8 cellular contexts compared by ENCODE assay signal in the genomic region with DNA sequence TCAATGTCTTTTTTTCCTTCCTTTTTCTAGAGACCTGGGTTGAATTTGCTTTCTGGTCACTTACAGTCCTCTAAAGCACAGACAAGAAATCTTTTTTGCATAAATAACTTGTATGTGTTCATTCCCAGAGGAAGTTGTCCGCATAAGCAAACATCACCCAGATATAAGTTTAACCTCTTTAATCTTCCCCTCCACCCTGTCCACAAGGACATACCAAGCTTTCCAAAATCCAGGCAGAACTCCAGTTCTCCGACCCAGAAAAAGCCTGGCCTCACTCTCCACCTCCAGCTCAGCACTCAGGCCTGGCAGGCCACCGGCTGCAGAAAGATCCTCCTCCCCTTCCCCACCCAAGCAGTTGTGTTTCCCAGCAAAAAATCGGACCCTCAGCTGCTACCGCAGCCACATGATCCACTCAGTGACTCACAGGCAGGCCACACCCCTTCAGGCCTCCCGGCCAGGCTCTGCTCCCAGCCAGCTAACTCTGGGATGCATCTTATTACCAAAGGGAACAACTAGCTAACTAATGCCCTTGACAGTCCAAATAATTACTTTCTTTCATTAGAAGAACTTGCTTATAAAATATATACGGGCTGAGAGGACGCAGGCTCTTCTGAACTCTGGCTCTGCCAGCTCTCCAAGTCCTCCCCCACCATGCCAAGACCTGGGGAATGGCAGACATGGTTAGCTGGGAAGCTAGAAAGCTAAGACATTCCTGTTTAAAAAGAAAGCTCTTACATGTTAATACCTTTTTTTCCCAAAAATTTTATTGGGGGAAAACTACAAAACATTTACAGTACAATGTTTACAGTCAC. TPM values are rescaled to one million over a fixed set of nuclear protein-coding genes. Genes with fewer than 3 reads are reported as not detected.
A peak's percentile ranks its signal among the peaks of the same experiment; 100 is the strongest.
DNase-seq lines count a peak whose midpoint lies in the region; ATAC-seq and TF ChIP-seq lines count a peak whose summit lies in the region.

No MANE protein-coding gene starts in this region.

- peaks cover 4 to 19% of the 10 kb centered on the region in 2 donors for H3K36me3 ChIP-seq in lung (ENCODE audit: control insufficient read depth in 2 of 2, insufficient read depth in 2 of 2, low read length in 2 of 2)

- no peak for TF ChIP-seq CTCF in lung (IDR thresholded peaks at IDR 0.05; ENCODE audit: control extremely low read depth, extremely low read depth)

- ATAC-seq in activated CD4-positive, CD25-positive, alpha-beta regulatory T cell treated with anti-CD3 and anti-CD28 coated beads, Interleukin-2, amount 50 U/mL, for 24 hours: no peak
- ATAC-seq in activated CD8-positive, alpha-beta T cell treated with anti-CD3 and anti-CD28 coated beads, Interleukin-2, amount 10 ng/mL, durations not matched to agents 7 days and 5 days: no peak
- ATAC-seq in effector memory CD8-positive, alpha-beta T cell (replicated peaks): no peak
- ATAC-seq in lung (ENCODE audit: insufficient read depth, low FRiP score) (peak; percentile 5), HG02970 (IDR thresholded peaks at IDR 0.05; ENCODE audit: low FRiP score, unreplicated experiment) (no peak)

- peaks cover 12 to 17% of the 10 kb centered on the region in 2 donors for H3K4me1 ChIP-seq in lung (ENCODE audit: control insufficient read depth in 2 of 2, insufficient read depth in 2 of 2, low read length in 2 of 2)

- H3K27me3 Mint-ChIP-seq in activated CD8-positive, alpha-beta T cell treated with anti-CD3 and anti-CD28 coated beads, Interleukin-2, amount 10 ng/mL, durations not matched to agents 7 days and 5 days (ENCODE audit: low read depth): no peaks in the 10 kb centered on the region
- no peaks in the 10 kb centered on the region for H3K27me3 Mint-ChIP-seq in effector memory CD8-positive, alpha-beta T cell

- no peaks in the 10 kb centered on the region for H3K9me3 Mint-ChIP-seq in activated CD8-positive, alpha-beta T cell treated with anti-CD3 and anti-CD28 coated beads, Interleukin-2, amount 10 ng/mL, durations not matched to agents 7 days and 5 days (ENCODE audit: insufficient read depth)
- no peaks in the 10 kb centered on the region for H3K9me3 Mint-ChIP-seq in effector memory CD8-positive, alpha-beta T cell

- peak overlapping the region; percentile 18 for H3K4me3 ChIP-seq in lung

- no peaks in the 10 kb centered on the region for H3K27me3 ChIP-seq in lung (ENCODE audit: control insufficient read depth, insufficient read depth)

- WGBS in lung, 2 donors: 0% methylated on average over 8 of the region's 8 CpGs

- H3K4me3 Mint-ChIP-seq in activated CD8-positive, alpha-beta T cell treated with anti-CD3 and anti-CD28 coated beads, Interleukin-2, amount 10 ng/mL, durations not matched to agents 7 days and 5 days: peak overlapping the region; percentile 93
- H3K4me3 Mint-ChIP-seq in effector memory CD8-positive, alpha-beta T cell: peak overlapping the region; percentile 96 to 99

- peak; percentile 49 for DNase-seq in activated CD4-positive, CD25-positive, alpha-beta regulatory T cell treated with anti-CD3 and anti-CD28 coated beads, Interleukin-2, amount 50 U/mL, for 72 hours
- DNase-seq in NCI-H69 (lab: John Stamatoyannopoulos, UW) (peak; percentile 72), lung (ENCODE audit: low spot score) (peak; percentile 87)
- peak; percentile 76 for DNase-seq in activated CD8-positive, alpha-beta T cell treated with anti-CD3 and anti-CD28 coated beads, Interleukin-2, amount 10 ng/mL, durations not matched to agents 7 days and 5 days
- peak in 2 of 3 experiments; percentile 35 to 39 for DNase-seq in effector memory CD8-positive, alpha-beta T cell
- peak; percentile 39 for DNase-seq in stimulated activated CD8-positive, alpha-beta memory T cell treated with anti-CD3 and anti-CD28 coated beads, Interleukin-12 subunit alpha, Interleukin-12 subunit beta, amount 100 ng/mL, for 1 hour (ENCODE audit: low read depth)

- peaks cover 46% of the 10 kb centered on the region for H3K4me1 Mint-ChIP-seq in activated CD8-positive, alpha-beta T cell treated with anti-CD3 and anti-CD28 coated beads, Interleukin-2, amount 10 ng/mL, durations not matched to agents 7 days and 5 days (ENCODE audit: low read depth)
- peaks cover 44 to 47% of the 10 kb centered on the region in 2 donors for H3K4me1 Mint-ChIP-seq in effector memory CD8-positive, alpha-beta T cell (ENCODE audit: low read depth in 2 of 2)

- peak overlapping the region; percentile 97 for H3K27ac Mint-ChIP-seq in activated CD8-positive, alpha-beta T cell treated with anti-CD3 and anti-CD28 coated beads, Interleukin-2, amount 10 ng/mL, durations not matched to agents 7 days and 5 days
- H3K27ac Mint-ChIP-seq in effector memory CD8-positive, alpha-beta T cell: peak overlapping the region; percentile 93 to 94

- H3K27ac ChIP-seq in lung (ENCODE audit: low read depth in 1 of 2, low read length in 1 of 2): peak overlapping the region; percentile 91 to 92

- CTCF ChIA-PET in activated CD8-positive, alpha-beta T cell treated with anti-CD3 and anti-CD28 coated beads, Interleukin-2, amount 10 ng/mL, durations not matched to agents 7 days and 5 days (lab: Charles Lee): interaction anchor here (1.0 to 16.3 kb wide), 16 partner anchors 7 to 274 kb away, joined by 3 to 666 read pairs (median 6); no protein-coding TSS in a partner anchor

- POLR2A ChIA-PET in activated CD8-positive, alpha-beta T cell treated with anti-CD3 and anti-CD28 coated beads, Interleukin-2, amount 10 ng/mL, durations not matched to agents 7 days and 5 days (lab: Charles Lee): interaction anchor here (1.0 to 12.9 kb wide), 7 partner anchors 18 to 89 kb away, joined by 3 to 622 read pairs (median 23); no protein-coding TSS in a partner anchor

- H3K36me3 Mint-ChIP-seq in activated CD8-positive, alpha-beta T cell treated with anti-CD3 and anti-CD28 coated beads, Interleukin-2, amount 10 ng/mL, durations not matched to agents 7 days and 5 days (ENCODE audit: low read depth): peaks cover 58% of the 10 kb centered on the region
- peaks cover 89% of the 10 kb centered on the region for H3K36me3 Mint-ChIP-seq in effector memory CD8-positive, alpha-beta T cell (ENCODE audit: insufficient read depth)

- H3K9me3 ChIP-seq in lung (ENCODE audit: control insufficient read depth in 2 of 2, insufficient read depth in 1 of 2, low read length in 1 of 2): no peaks in the 10 kb centered on the region

RNA-seq across cellular contexts. Expression of gene ZFP36L2, which starts 4.5 kb away (rescaled TPM):
- total RNA-seq in activated CD8-positive, alpha-beta T cell treated with anti-CD3 and anti-CD28 coated beads, Interleukin-2, amount 10 ng/mL, durations not matched to agents 7 days and 5 days: 100 to 1,000 TPM; 166 TPM
- total RNA-seq in lung: 100 to 1,000 TPM in 1 of 2 donors, 10 to 100 TPM in 1; 63.1 to 110 TPM
- polyA plus RNA-seq in lung: 10 to 100 TPM; 38.3 to 70.1 TPM

Comparison
In these comparisons a context has a peak if more than half of its experiments do, and no peak if none do; other contexts are left out.
1. DNase-seq: peak in every context shown above with its lines; median percentile 87 in lung; 76 in activated CD8-positive, alpha-beta T cell treated with anti-CD3 and anti-CD28 coated beads, Interleukin-2, amount 10 ng/mL, durations not matched to agents 7 days and 5 days; 72 in NCI-H69; 49 in activated CD4-positive, CD25-positive, alpha-beta regulatory T cell treated with anti-CD3 and anti-CD28 coated beads, Interleukin-2, amount 50 U/mL, for 72 hours; 39 in stimulated activated CD8-positive, alpha-beta memory T cell treated with anti-CD3 and anti-CD28 coated beads, Interleukin-12 subunit alpha, Interleukin-12 subunit beta, amount 100 ng/mL, for 1 hour; 37 in effector memory CD8-positive, alpha-beta T cell.